8 cellular contexts compared by ENCODE assay signal in genomic region chr22:31488988-31489617, GRCh38. TPM values are rescaled to one million over a fixed set of nuclear protein-coding genes. Genes with fewer than 3 reads are reported as not detected.
DNase-seq lines count a peak whose midpoint lies in the region; ATAC-seq and TF ChIP-seq lines count a peak whose summit lies in the region.

No MANE protein-coding gene starts in this region.

- peaks cover 27% of the 10 kb centered on the region for H3F3A ChIP-seq in neural progenitor cell (ENCODE audit: low read depth)

- peak overlapping the region; percentile 86 for H2AFZ ChIP-seq in neural progenitor cell (replicated peaks)

- H3K36me3 Mint-ChIP-seq in activated T-helper 1 cell treated with anti-CD3 and anti-CD28 coated beads, Interleukin-12 subunit alpha, Interleukin-12 subunit beta, Interleukin-2, Interleukin-4 antibody, amounts not matched to agents 30 ng/mL and 10 ng/mL and 1 ng/mL, durations not matched to agents 14 hours and 24 hours and 36 hours (ENCODE audit: low read depth): peaks cover 40% of the 10 kb centered on the region
- peaks cover 14% of the 10 kb centered on the region for H3K36me3 Mint-ChIP-seq in neural progenitor cell

- peaks cover 48% of the 10 kb centered on the region for H3K79me2 ChIP-seq in neural progenitor cell (ENCODE audit: low read depth)

- H3K36me3 ChIP-seq in neural progenitor cell: peaks cover 5% of the 10 kb centered on the region

- no peaks in the 10 kb centered on the region for H3K9me3 ChIP-seq in neural progenitor cell (ENCODE audit: low read depth)

- peak overlapping the region; percentile 64 for H3K9ac ChIP-seq in neural progenitor cell

- intact Hi-C loops in activated T-helper 1 cell treated with anti-CD3 and anti-CD28 coated beads, Interleukin-12 subunit alpha, Interleukin-12 subunit beta, Interleukin-2, Interleukin-4 antibody, amounts not matched to agents 30 ng/mL and 10 ng/mL and 1 ng/mL, durations not matched to agents 14 hours and 24 hours and 36 hours (cut with micrococcal nuclease): loop anchor here (1.0 to 5.0 kb wide), 5 partner anchors 7 to 142 kb away; partner anchors contain the start of genes PATZ1 and SFI1

- peak overlapping the region; percentile 80 for H3K27ac Mint-ChIP-seq in activated T-helper 1 cell treated with anti-CD3 and anti-CD28 coated beads, Interleukin-12 subunit alpha, Interleukin-12 subunit beta, Interleukin-2, Interleukin-4 antibody, amounts not matched to agents 30 ng/mL and 10 ng/mL and 1 ng/mL, durations not matched to agents 14 hours and 24 hours and 36 hours
- H3K27ac Mint-ChIP-seq in neural progenitor cell: no peak overlapping the region

- peaks cover 63% of the 10 kb centered on the region for H3K4me1 Mint-ChIP-seq in activated T-helper 1 cell treated with anti-CD3 and anti-CD28 coated beads, Interleukin-12 subunit alpha, Interleukin-12 subunit beta, Interleukin-2, Interleukin-4 antibody, amounts not matched to agents 30 ng/mL and 10 ng/mL and 1 ng/mL, durations not matched to agents 14 hours and 24 hours and 36 hours (ENCODE audit: low read depth)
- peaks cover 31% of the 10 kb centered on the region for H3K4me1 Mint-ChIP-seq in neural progenitor cell

- peak; percentile 54 for DNase-seq in ELR (ENCODE audit: low read depth)
- DNase-seq in MV-4-11 (lab: John Stamatoyannopoulos, UW): peak; percentile 12
- DNase-seq in activated T-helper 1 cell treated with anti-CD3 and anti-CD28 coated beads, Interleukin-12 subunit alpha, Interleukin-12 subunit beta, Interleukin-2, Interleukin-4 antibody, amounts not matched to agents 30 ng/mL and 10 ng/mL and 1 ng/mL, durations not matched to agents 14 hours and 24 hours and 36 hours (ENCODE audit: low spot score): peak; percentile 14
- DNase-seq in foreskin fibroblast: peak; percentile 18 to 56
- DNase-seq in neural progenitor cell (ENCODE audit: low spot score): peak; percentile 72
- DNase-seq in KG1 (lab: John Stamatoyannopoulos, UW): no peak
- no peak for DNase-seq in NOMO-1 treated with dmso at 0.1 percent for 144 hours (lab: John Stamatoyannopoulos, UW; ENCODE audit: unreplicated experiment)

- ATAC-seq in GM21786 (IDR thresholded peaks at IDR 0.05; ENCODE audit: unreplicated experiment): peak; percentile 5

- H3K4me3 ChIP-seq in foreskin fibroblast (ENCODE audit: low read depth in 1 of 2, low read length in 2 of 2) (peak overlapping the region; percentile 72 to 95), neural progenitor cell (peak overlapping the region; percentile 94)

- H3K27ac ChIP-seq in neural progenitor cell: no peak overlapping the region

- H3K4me2 ChIP-seq in neural progenitor cell: peak overlapping the region; percentile 89

- H3K4me1 ChIP-seq in neural progenitor cell: peaks cover 26% of the 10 kb centered on the region

- TF ChIP-seq CTCF in foreskin fibroblast (IDR thresholded peaks at IDR 0.05; ENCODE audit: low read depth, low read length) (no peak), neural progenitor cell (IDR thresholded peaks at IDR 0.05) (no peak)

- no peaks in the 10 kb centered on the region for H3K27me3 Mint-ChIP-seq in activated T-helper 1 cell treated with anti-CD3 and anti-CD28 coated beads, Interleukin-12 subunit alpha, Interleukin-12 subunit beta, Interleukin-2, Interleukin-4 antibody, amounts not matched to agents 30 ng/mL and 10 ng/mL and 1 ng/mL, durations not matched to agents 14 hours and 24 hours and 36 hours (ENCODE audit: insufficient read depth)
- H3K27me3 Mint-ChIP-seq in neural progenitor cell (ENCODE audit: insufficient read depth, low read depth): no peaks in the 10 kb centered on the region

- H4K20me1 ChIP-seq in neural progenitor cell (ENCODE audit: low read depth): peaks cover 38% of the 10 kb centered on the region

- H3K4me3 Mint-ChIP-seq in activated T-helper 1 cell treated with anti-CD3 and anti-CD28 coated beads, Interleukin-12 subunit alpha, Interleukin-12 subunit beta, Interleukin-2, Interleukin-4 antibody, amounts not matched to agents 30 ng/mL and 10 ng/mL and 1 ng/mL, durations not matched to agents 14 hours and 24 hours and 36 hours: peak overlapping the region; percentile 91
- H3K4me3 Mint-ChIP-seq in neural progenitor cell: peak overlapping the region; percentile 89

- peaks cover 5% of the 10 kb centered on the region for H3K27me3 ChIP-seq in neural progenitor cell

- H3K9me3 Mint-ChIP-seq in activated T-helper 1 cell treated with anti-CD3 and anti-CD28 coated beads, Interleukin-12 subunit alpha, Interleukin-12 subunit beta, Interleukin-2, Interleukin-4 antibody, amounts not matched to agents 30 ng/mL and 10 ng/mL and 1 ng/mL, durations not matched to agents 14 hours and 24 hours and 36 hours: no peaks in the 10 kb centered on the region
- H3K9me3 Mint-ChIP-seq in neural progenitor cell: no peaks in the 10 kb centered on the region

RNA-seq across cellular contexts. Expression of gene EIF4ENIF1, which starts 0.5 kb away (rescaled TPM):
- 101 and 105 TPM in 2 replicates for total RNA-seq in activated T-helper 1 cell treated with anti-CD3 and anti-CD28 coated beads, Interleukin-12 subunit alpha, Interleukin-12 subunit beta, Interleukin-2, Interleukin-4 antibody, amounts not matched to agents 30 ng/mL and 10 ng/mL and 1 ng/mL, durations not matched to agents 14 hours and 24 hours and 36 hours
- 21.4 and 26.4 TPM in 2 replicates for total RNA-seq in neural progenitor cell (ENCODE audit: low replicate concordance)

RNA-seq across cellular contexts. Expression of gene SFI1, which starts 7.2 kb away (rescaled TPM):
- total RNA-seq in activated T-helper 1 cell treated with anti-CD3 and anti-CD28 coated beads, Interleukin-12 subunit alpha, Interleukin-12 subunit beta, Interleukin-2, Interleukin-4 antibody, amounts not matched to agents 30 ng/mL and 10 ng/mL and 1 ng/mL, durations not matched to agents 14 hours and 24 hours and 36 hours: 406 and 416 TPM in 2 replicates
- 25.0 and 27.6 TPM in 2 replicates for total RNA-seq in neural progenitor cell (ENCODE audit: low replicate concordance)

Comparison
In these comparisons a context has a peak if more than half of its experiments do, and no peak if none do; other contexts are left out.
1. DNase-seq: peak in ELR (single experiment), MV-4-11 (single experiment), activated T-helper 1 cell treated with anti-CD3 and anti-CD28 coated beads, Interleukin-12 subunit alpha, Interleukin-12 subunit beta, Interleukin-2, Interleukin-4 antibody, amounts not matched to agents 30 ng/mL and 10 ng/mL and 1 ng/mL, durations not matched to agents 14 hours and 24 hours and 36 hours (single experiment), foreskin fibroblast (2 of 2) and neural progenitor cell (single experiment); none in KG1 (single experiment) and NOMO-1 treated with dmso at 0.1 percent for 144 hours (single experiment).
2. RNA of gene SFI1, which starts 7.2 kb away (total RNA-seq): 406 to 416 TPM in activated T-helper 1 cell treated with anti-CD3 and anti-CD28 coated beads, Interleukin-12 subunit alpha, Interleukin-12 subunit beta, Interleukin-2, Interleukin-4 antibody, amounts not matched to agents 30 ng/mL and 10 ng/mL and 1 ng/mL, durations not matched to agents 14 hours and 24 hours and 36 hours; 25.0 to 27.6 TPM in neural progenitor cell; every median in the first group is over 10 times any median in the second.